In genomic region chr12:41277019-41277770, GRCh38 we compare ENCODE assay signal across 8 cellular contexts.
DNase-seq lines count a peak whose midpoint lies in the region; ATAC-seq and TF ChIP-seq lines count a peak whose summit lies in the region.

No MANE protein-coding gene starts in this region.

- H2BK120ac ChIP-seq in mesenchymal stem cell (ENCODE audit: low read depth, low read length): no peak overlapping the region

- no peak overlapping the region for H4K91ac ChIP-seq in mesenchymal stem cell (ENCODE audit: low read length)

- no peak overlapping the region for H3K14ac ChIP-seq in mesenchymal stem cell (ENCODE audit: low read length in 2 of 2)

- no peak for ATAC-seq in Right ventricle myocardium inferior
- peak; percentile 65 for ATAC-seq in HG03097 (IDR thresholded peaks at IDR 0.05; ENCODE audit: low FRiP score, unreplicated experiment)
- no peak for ATAC-seq in GM21619 (IDR thresholded peaks at IDR 0.05; ENCODE audit: unreplicated experiment)
- no peak for ATAC-seq in GM21528 (IDR thresholded peaks at IDR 0.05; ENCODE audit: low FRiP score, unreplicated experiment)

- TF ChIP-seq CTCF in right atrium auricular region (IDR thresholded peaks at IDR 0.05) (peak; percentile 28 to 73), choroid plexus epithelial cell (conservative IDR thresholded peaks at IDR 0.05; ENCODE audit: low read depth, low read length) (peak; percentile 73)

- no peaks in the 10 kb centered on the region for H3K79me1 ChIP-seq in mesenchymal stem cell (replicated peaks; ENCODE audit: low read length, poor library complexity, severe bottlenecking)

- H4K8ac ChIP-seq in mesenchymal stem cell (ENCODE audit: low read length): no peak overlapping the region

- H2BK12ac ChIP-seq in mesenchymal stem cell (ENCODE audit: low read length in 2 of 2): no peak overlapping the region

- no peak overlapping the region for H3K9ac ChIP-seq in mesenchymal stem cell (ENCODE audit: low read length)

- H3K23ac ChIP-seq in mesenchymal stem cell (ENCODE audit: low read length in 2 of 2): no peak overlapping the region

- H3K4me2 ChIP-seq in mesenchymal stem cell (ENCODE audit: low read length, poor library complexity, severe bottlenecking): no peak overlapping the region

- WGBS in mesenchymal stem cell: 58% methylated on average over 13 of the region's 14 CpGs

- no peaks in the 10 kb centered on the region for H3K9me3 ChIP-seq in right atrium auricular region
- no peaks in the 10 kb centered on the region for H3K9me3 ChIP-seq in mesenchymal stem cell (ENCODE audit: control insufficient read depth, low read length)

- H2BK5ac ChIP-seq in mesenchymal stem cell (ENCODE audit: low read depth, low read length, poor library complexity, severe bottlenecking): no peak overlapping the region

- no peaks in the 10 kb centered on the region for H3K4me1 ChIP-seq in right atrium auricular region
- peaks cover 2% of the 10 kb centered on the region for H3K4me1 ChIP-seq in mesenchymal stem cell (ENCODE audit: control insufficient read depth, insufficient read depth, low read depth, low read length)

- DNase-seq in right atrium auricular region (ENCODE audit: low spot score) (no peak), Right ventricle myocardium inferior (ENCODE audit: missing footprints) (no peak), NCI-H82 (lab: John Stamatoyannopoulos, UW) (peak; percentile 86), choroid plexus epithelial cell (ENCODE audit: low read depth) (peak; percentile 75), mesenchymal stem cell (peak; percentile 39)

- H3K4me3 ChIP-seq in right atrium auricular region (no peak overlapping the region), choroid plexus epithelial cell (ENCODE audit: low read depth, low read length) (no peak overlapping the region), mesenchymal stem cell (ENCODE audit: insufficient read depth in 1 of 2, low read depth in 1 of 2, low read length in 2 of 2) (no peak overlapping the region)

- peak overlapping the region; percentile 70 for H2AK5ac ChIP-seq in mesenchymal stem cell (ENCODE audit: low read length, severe bottlenecking)

- no peak overlapping the region for H3K4ac ChIP-seq in mesenchymal stem cell (ENCODE audit: low read depth in 1 of 2, low read length in 2 of 2)

- no peak overlapping the region for H2BK15ac ChIP-seq in mesenchymal stem cell (ENCODE audit: low read depth, poor library complexity, severe bottlenecking)

- H3K27ac ChIP-seq in right atrium auricular region (no peak overlapping the region), mesenchymal stem cell (ENCODE audit: low read length, poor library complexity, severe bottlenecking) (no peak overlapping the region)

- H3K18ac ChIP-seq in mesenchymal stem cell (ENCODE audit: low read depth in 1 of 2, low read length in 2 of 2): no peak overlapping the region

- no peaks in the 10 kb centered on the region for H3K27me3 ChIP-seq in right atrium auricular region
- no peaks in the 10 kb centered on the region for H3K27me3 ChIP-seq in mesenchymal stem cell (ENCODE audit: control insufficient read depth in 1 of 2, insufficient read depth in 1 of 2, low read length in 2 of 2)

- H2AFZ ChIP-seq in mesenchymal stem cell (ENCODE audit: low read depth, low read length): no peak overlapping the region

- intact Hi-C loops in Right ventricle myocardium inferior (cut with DNase I): loop anchor here (2.0 kb wide), 1 partner anchor 748 kb away; no protein-coding TSS in a partner anchor

- H3K36me3 ChIP-seq in right atrium auricular region (no peaks in the 10 kb centered on the region), mesenchymal stem cell (ENCODE audit: control insufficient read depth in 1 of 2, insufficient read depth in 2 of 2, low read depth in 1 of 2, low read length in 2 of 2) (no peaks in the 10 kb centered on the region)

Comparison
In these comparisons a context has a peak if more than half of its experiments do, and no peak if none do; other contexts are left out.
1. DNase-seq: peak in NCI-H82 (single experiment), choroid plexus epithelial cell (single experiment) and mesenchymal stem cell (single experiment); none in right atrium auricular region (single experiment) and Right ventricle myocardium inferior (single experiment).